Comparison of ENCODE assay signal across 11 cellular contexts in the genomic region with DNA sequence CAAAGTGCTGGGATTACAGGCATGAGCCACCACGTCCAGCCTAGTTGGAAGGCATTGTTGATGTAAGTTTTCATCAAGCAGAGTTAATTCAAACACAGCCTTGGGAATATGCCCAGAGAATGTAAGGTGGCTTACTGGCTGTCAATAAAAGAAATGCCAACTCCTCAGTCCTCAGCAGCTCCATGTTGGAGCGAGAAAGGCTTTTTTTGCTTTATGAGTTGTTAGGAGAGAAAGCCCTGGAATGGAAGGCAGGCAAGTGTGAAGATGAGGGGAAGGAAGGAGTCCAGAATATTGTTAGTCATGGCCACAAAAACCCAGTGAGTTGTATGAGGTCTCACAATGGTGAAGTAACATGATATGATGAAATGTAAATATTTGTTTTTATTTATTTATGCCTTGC. TPM values are rescaled to one million over a fixed set of nuclear protein-coding genes. Genes with fewer than 3 reads are reported as not detected.
A peak's percentile ranks its signal among the peaks of the same experiment; 100 is the strongest.
DNase-seq lines count a peak whose midpoint lies in the region; TF ChIP-seq lines count a peak whose summit lies in the region.
"Had no signal": no experiment of that assay in that cellular context is flagged by ENCODE, and none has a peak within 500 bp of the region (broad histone marks: within the 10 kb centered on the region; RNA-seq: fewer than 3 reads in every experiment).

No MANE protein-coding gene starts in this region.

- H3K4me1 ChIP-seq in BLaER1 treated with 17β-estradiol and CSF1 and Interleukin-3, amounts not matched to agents 10 nM and 100 nM: peaks cover 49 to 86% (median 67%) of the 10 kb centered on the region in 10 experiments
- peaks cover 48% of the 10 kb centered on the region for H3K4me1 ChIP-seq in mammary epithelial cell (ENCODE audit: insufficient read depth, low read length)

- DNase-seq in M059J (ENCODE audit: low read depth): peak; percentile 72
- DNase-seq in mammary epithelial cell: peak; percentile 41
- no peak for DNase-seq in NCI-H2171 (lab: John Stamatoyannopoulos, UW)
- DNase-seq in T-helper 2 cell treated with Interferon-gamma antibody and Interleukin-4, amounts not matched to agents 5 μg/mL and 100 μg/mL, for 36 hours (ENCODE audit: low spot score): no peak
- no peak for DNase-seq in NCI-H1417 treated with DMSO at 0.1 percent for 48 hours (lab: John Stamatoyannopoulos, UW)
- no peak for DNase-seq in cerebellar cortex (ENCODE audit: low spot score)
- DNase-seq: activated CD4-positive, alpha-beta T cell treated with anti-CD3 and anti-CD28 coated beads, Interleukin-2, amount 10 ng/mL, durations not matched to agents 7 days and 5 days; posterior cingulate gyrus had no signal

- in situ Hi-C loops in mammary epithelial cell (cut with MboI; ENCODE audit: low sequenced_read_pairs in 2 of 2): no loop called here

- peaks cover 74 to 89% (median 87%) of the 10 kb centered on the region in 11 experiments for H4K20me1 ChIP-seq in BLaER1 treated with 17β-estradiol and CSF1 and Interleukin-3, amounts not matched to agents 10 nM and 100 nM
- H4K20me1 ChIP-seq in mammary epithelial cell (ENCODE audit: insufficient read depth, low read length): no peaks in the 10 kb centered on the region

- peaks cover 0 to 43% (median 19%) of the 10 kb centered on the region in 11 experiments; a peak in 17 of 22 replicates for H3K36me3 ChIP-seq in BLaER1 treated with 17β-estradiol and CSF1 and Interleukin-3, amounts not matched to agents 10 nM and 100 nM
- no peaks in the 10 kb centered on the region for H3K36me3 ChIP-seq in mammary epithelial cell (ENCODE audit: insufficient read depth, low read length)
- H3K36me3 ChIP-seq: cardiac muscle cell had no signal

- peaks cover 3% of the 10 kb centered on the region for H3K9me3 Mint-ChIP-seq in nephron
- H3K9me3 Mint-ChIP-seq in T-helper 2 cell treated with Interferon-gamma antibody and Interleukin-4, amounts not matched to agents 5 μg/mL and 100 μg/mL, for 36 hours: no peaks in the 10 kb centered on the region
- H3K9me3 Mint-ChIP-seq: activated CD4-positive, alpha-beta T cell treated with anti-CD3 and anti-CD28 coated beads, Interleukin-2, amount 10 ng/mL, durations not matched to agents 7 days and 5 days had no signal

- BruUV-seq in mammary epithelial cell (replicated peaks; lab: Mats Ljungman, UMichigan): no TSS peak

- H3K4me1 Mint-ChIP-seq in nephron: peaks cover 74% of the 10 kb centered on the region
- peaks cover 47% of the 10 kb centered on the region for H3K4me1 Mint-ChIP-seq in T-helper 2 cell treated with Interferon-gamma antibody and Interleukin-4, amounts not matched to agents 5 μg/mL and 100 μg/mL, for 36 hours (ENCODE audit: low read depth)

- 0 out of 22 replicates have a peak overlapping the region, but pooled peaks of 1 of the 11 experiments have one; percentile 7 for H3K9ac ChIP-seq in BLaER1 treated with 17β-estradiol and CSF1 and Interleukin-3, amounts not matched to agents 10 nM and 100 nM
- H3K9ac ChIP-seq in mammary epithelial cell (ENCODE audit: insufficient read depth, low read length): no peak overlapping the region

- H2AFZ ChIP-seq in mammary epithelial cell (ENCODE audit: low read depth, low read length): no peak overlapping the region

- H3K27me3 Mint-ChIP-seq in nephron (ENCODE audit: low read depth): no peaks in the 10 kb centered on the region
- H3K27me3 Mint-ChIP-seq in T-helper 2 cell treated with Interferon-gamma antibody and Interleukin-4, amounts not matched to agents 5 μg/mL and 100 μg/mL, for 36 hours (ENCODE audit: low read depth): no peaks in the 10 kb centered on the region
- H3K27me3 Mint-ChIP-seq: activated CD4-positive, alpha-beta T cell treated with anti-CD3 and anti-CD28 coated beads, Interleukin-2, amount 10 ng/mL, durations not matched to agents 7 days and 5 days had no signal

- peaks cover 16% of the 10 kb centered on the region for H3K36me3 Mint-ChIP-seq in nephron (ENCODE audit: low read depth)
- peaks cover 5% of the 10 kb centered on the region for H3K36me3 Mint-ChIP-seq in T-helper 2 cell treated with Interferon-gamma antibody and Interleukin-4, amounts not matched to agents 5 μg/mL and 100 μg/mL, for 36 hours (ENCODE audit: low read depth)

- no peaks in the 10 kb centered on the region for H3K27me3 ChIP-seq in BLaER1 treated with 17β-estradiol and CSF1 and Interleukin-3, amounts not matched to agents 10 nM and 100 nM
- H3K27me3 ChIP-seq in mammary epithelial cell (ENCODE audit: insufficient read depth, low read length): no peaks in the 10 kb centered on the region
- H3K27me3 ChIP-seq: cardiac muscle cell had no signal

- H3K4me3 ChIP-seq in BLaER1 treated with 17β-estradiol and CSF1 and Interleukin-3, amounts not matched to agents 10 nM and 100 nM: no peak overlapping the region
- no peak overlapping the region for H3K4me3 ChIP-seq in mammary epithelial cell (replicated peaks in 1 of 3; ENCODE audit: insufficient read depth in 1 of 3, low read depth in 2 of 3, low read length in 3 of 3)
- H3K4me3 ChIP-seq: cardiac muscle cell had no signal

- peaks cover 87% of the 10 kb centered on the region for H3K79me2 ChIP-seq in mammary epithelial cell (ENCODE audit: insufficient read depth, low read length)

- peak overlapping the region; percentile 58 to 77 (median 72) for H3K27ac Mint-ChIP-seq in nephron
- no peak overlapping the region for H3K27ac Mint-ChIP-seq in T-helper 2 cell treated with Interferon-gamma antibody and Interleukin-4, amounts not matched to agents 5 μg/mL and 100 μg/mL, for 36 hours
- H3K27ac Mint-ChIP-seq: activated CD4-positive, alpha-beta T cell treated with anti-CD3 and anti-CD28 coated beads, Interleukin-2, amount 10 ng/mL, durations not matched to agents 7 days and 5 days had no signal

- H3K4me3 Mint-ChIP-seq in nephron: no peak overlapping the region
- no peak overlapping the region for H3K4me3 Mint-ChIP-seq in T-helper 2 cell treated with Interferon-gamma antibody and Interleukin-4, amounts not matched to agents 5 μg/mL and 100 μg/mL, for 36 hours
- H3K4me3 Mint-ChIP-seq: activated CD4-positive, alpha-beta T cell treated with anti-CD3 and anti-CD28 coated beads, Interleukin-2, amount 10 ng/mL, durations not matched to agents 7 days and 5 days had no signal

- H3K27ac ChIP-seq in BLaER1 treated with 17β-estradiol and CSF1 and Interleukin-3, amounts not matched to agents 10 nM and 100 nM: peak overlapping the region in 5 of 11 experiments; percentile 41 to 59 (median 50); a peak in 8 of 22 replicates
- H3K27ac ChIP-seq in mammary epithelial cell (ENCODE audit: insufficient read depth, low read depth, low read length): no peak overlapping the region
- H3K27ac ChIP-seq: cardiac muscle cell had no signal

- TF ChIP-seq CTCF in mammary epithelial cell (conservative IDR thresholded peaks at IDR 0.05 in 1 of 2, IDR thresholded peaks at IDR 0.05 in 1 of 2; ENCODE audit: extremely low read depth in 1 of 2, insufficient read depth in 1 of 2, low read depth in 1 of 2, low read length in 2 of 2): no peak
- no peak for TF ChIP-seq CTCF in nephron (IDR thresholded peaks at IDR 0.05; ENCODE audit: unreplicated experiment in 3 of 3)

- dilution Hi-C loops in mammary epithelial cell (cut with HindIII; ENCODE audit: low sequenced_read_pairs): no loop called here

- 96% methylated on average over 2 of the region's 2 CpGs for WGBS in mammary epithelial cell (ENCODE audit: low coverage, missing lambda C conversion rate)

- peaks cover 0 to 26% (median 5%) of the 10 kb centered on the region in 11 experiments; a peak in 10 of 22 replicates for H3K9me3 ChIP-seq in BLaER1 treated with 17β-estradiol and CSF1 and Interleukin-3, amounts not matched to agents 10 nM and 100 nM (replicated peaks in 1 of 11)
- H3K9me3 ChIP-seq in mammary epithelial cell (replicated peaks; ENCODE audit: insufficient read depth, low read length): no peaks in the 10 kb centered on the region

- CTCF ChIA-PET in mammary epithelial cell (lab: Charles Lee; ENCODE audit: low non-redundant PET): no interaction called here

- peak overlapping the region; percentile 58 to 81 (median 67) for H3K4me2 ChIP-seq in BLaER1 treated with 17β-estradiol and CSF1 and Interleukin-3, amounts not matched to agents 10 nM and 100 nM
- H3K4me2 ChIP-seq in mammary epithelial cell (ENCODE audit: insufficient read depth, low read depth, low read length): no peak overlapping the region

- intact Hi-C loops in mammary epithelial cell (cut with micrococcal nuclease): no loop called here

RNA-seq across cellular contexts. Expression of a gene that starts 57.1 kb away (rescaled TPM):
- 21.5 and 37.6 TPM in 2 replicates for total RNA-seq in M059J (2014; rRNA removed; shearing (Covaris generic))
- 100 to 1,000 TPM in 1 of 2 donors, 10 to 100 TPM in 1; 65.2 to 212 TPM for total RNA-seq in mammary epithelial cell
- polyA plus RNA-seq in mammary epithelial cell: 119 TPM
- polyA minus RNA-seq in mammary epithelial cell: 294 TPM

Comparison
In these comparisons a context has a peak if more than half of its experiments do, and no peak if none do; other contexts are left out.
1. DNase-seq: peak in M059J (single experiment) and mammary epithelial cell (single experiment); none in NCI-H2171 (single experiment), T-helper 2 cell treated with Interferon-gamma antibody and Interleukin-4, amounts not matched to agents 5 μg/mL and 100 μg/mL, for 36 hours (single experiment), NCI-H1417 treated with DMSO at 0.1 percent for 48 hours (single experiment) and cerebellar cortex (single experiment).